Comparison of ENCODE assay signal across 9 cellular contexts in genomic region chr7:22280031-22280430, GRCh38.
"Had no signal": no experiment of that assay in that cellular context is flagged by ENCODE, and none has a peak within 500 bp of the region (broad histone marks: within the 10 kb centered on the region; RNA-seq: fewer than 3 reads in every experiment).

No MANE protein-coding gene starts in this region.

- H3K36me3 ChIP-seq: HAP-1 had no signal

- H3K9ac ChIP-seq: GM23248 had no signal

- ATAC-seq: HCT116, HepG2 had no signal

- DNase-seq: GM23248, GOT3, H7, HFFc6, KBM-7 had no signal

- H3K27ac ChIP-seq: GM23248, HL-60 had no signal

- H2AFZ ChIP-seq: GM23248 had no signal

- H3K9me3 ChIP-seq: HAP-1 had no signal

- H3K4me3 ChIP-seq: GM23248, HAP-1 had no signal
